In genomic region chrX:41133551-41133950, GRCh38 we compare ENCODE assay signal across 22 cellular contexts.
"Had no signal": no experiment of that assay in that cellular context is flagged by ENCODE, and none has a peak within 500 bp of the region (broad histone marks: within the 10 kb centered on the region; RNA-seq: fewer than 3 reads in every experiment).

No MANE protein-coding gene starts in this region.

- H3K27me3 ChIP-seq: esophagus squamous epithelium, left lung, sigmoid colon, testis, tibial artery had no signal

- DNase-seq: cortex of kidney; effector CD8-positive, alpha-beta T cell; erythroblast; esophagus squamous epithelium; foreskin melanocyte; hypothalamus; left cardiac atrium; left lung; mammary epithelial cell; mesendoderm; naive thymus-derived CD8-positive, alpha-beta T cell; nephron progenitor cell; nucleus accumbens; psoas muscle; right cardiac atrium; sigmoid colon; stimulated activated CD4-positive, alpha-beta T cell treated with anti-CD3 and anti-CD28 coated beads, Interleukin-4, amount 100 ng/mL, for 4 hours; stimulated activated naive CD8-positive, alpha-beta T cell treated with anti-CD3 and anti-CD28 coated beads, Interleukin-15, Interleukin-2, amounts not matched to agents 100 U/mL and 50 U/mL, for 24 hours; substantia nigra; testis; tibial artery had no signal

- H3K27ac ChIP-seq: esophagus squamous epithelium, left lung, psoas muscle, sigmoid colon, testis, tibial artery had no signal

- H3K4me1 ChIP-seq: esophagus squamous epithelium, left lung, psoas muscle, sigmoid colon, testis had no signal

- ATAC-seq: left cardiac atrium; left lung; naive thymus-derived CD8-positive, alpha-beta T cell; psoas muscle; right cardiac atrium; stimulated activated memory B cell treated with anti-CD40 and anti-IgM and Interleukin-4, amounts not matched to agents 10 μg/mL and 1 μg/mL and 100 μg/mL, for 72 hours; stimulated activated naive CD8-positive, alpha-beta T cell treated with anti-CD3 and anti-CD28 coated beads, Interleukin-15, Interleukin-2, amounts not matched to agents 100 U/mL and 50 U/mL, for 24 hours had no signal

- H3K9me3 ChIP-seq: esophagus squamous epithelium, left lung, psoas muscle, sigmoid colon, testis, tibial artery had no signal

- H3K4me3 ChIP-seq: esophagus squamous epithelium, left lung, psoas muscle, sigmoid colon, testis, tibial artery had no signal
